ENCODE assay signal across 4 cellular contexts in the genomic region with DNA sequence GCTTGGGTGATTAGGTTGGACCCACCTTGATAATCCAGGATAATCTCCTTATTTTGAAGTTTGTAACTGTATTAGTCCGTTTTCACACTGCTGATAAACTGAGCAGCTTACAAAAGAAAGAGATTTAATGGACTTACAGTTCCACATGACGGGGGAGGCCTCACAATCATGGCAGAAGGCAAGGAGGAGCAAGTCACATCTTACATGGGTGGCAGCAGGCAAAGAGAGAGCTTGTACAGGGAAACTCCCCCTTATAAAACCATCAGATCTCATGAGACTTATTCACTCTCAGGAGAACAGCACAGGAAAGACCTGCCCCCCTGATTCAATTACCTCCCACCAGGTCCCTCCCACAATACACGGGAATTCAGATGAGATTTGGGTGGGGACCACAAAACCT. TPM values are rescaled to one million over a fixed set of nuclear protein-coding genes. Genes with fewer than 3 reads are reported as not detected.
"Had no signal": no experiment of that assay in that cellular context is flagged by ENCODE, and none has a peak within 500 bp of the region (broad histone marks: within the 10 kb centered on the region; RNA-seq: fewer than 3 reads in every experiment).

No MANE protein-coding gene starts in this region.

RNA-seq across cellular contexts. Expression of a gene that starts 5.9 kb away (rescaled TPM):
- total RNA-seq: LHCN-M2, M059J, MCF 10A, NCI-H460 had no signal
